ENCODE assay signal across 29 cellular contexts in genomic region chr12:50859621-50860020, GRCh38.
"Had no signal": no experiment of that assay in that cellular context is flagged by ENCODE, and none has a peak within 500 bp of the region (broad histone marks: within the 10 kb centered on the region; RNA-seq: fewer than 3 reads in every experiment).

No MANE protein-coding gene starts in this region.

- H3K27ac ChIP-seq: body of pancreas, breast epithelium, SJCRH30, SK-N-MC, WERI-Rb-1 had no signal

- H3K4me3 ChIP-seq: body of pancreas, breast epithelium, MG63, SJCRH30, SK-N-MC had no signal

- DNase-seq: activated CD4-positive, alpha-beta memory T cell treated with anti-CD3 and anti-CD28 coated beads, Interleukin-2, amount 10 ng/mL, durations not matched to agents 7 days and 5 days; activated CD4-positive, alpha-beta T cell treated with anti-CD3 and anti-CD28 coated beads for 1 hour; activated CD4-positive, alpha-beta T cell treated with anti-CD3 and anti-CD28 coated beads for 48 hours; activated CD4-positive, CD25-positive, alpha-beta regulatory T cell; activated CD8-positive, alpha-beta memory T cell treated with anti-CD3 and anti-CD28 coated beads for 24 hours; activated CD8-positive, alpha-beta memory T cell treated with anti-CD3 and anti-CD28 coated beads, Interleukin-2, amount 10 ng/mL, durations not matched to agents 7 days and 5 days; activated gamma-delta T cell; activated naive CD4-positive, alpha-beta T cell treated with Interleukin-2 at 50 U/mL for 16 hours; activated naive CD8-positive, alpha-beta T cell treated with anti-CD3 and anti-CD28 coated beads, Interleukin-2, amount 10 ng/mL, durations not matched to agents 7 days and 5 days; activated T-cell treated with anti-CD3 and anti-CD28 coated beads, Interleukin-2, amount 50 U/mL, for 1 hour; activated T-cell treated with anti-CD3 and anti-CD28 coated beads, Interleukin-2, amount 50 U/mL, for 72 hours; body of pancreas; Karpas-422; KBM-7; MG63; NCI-H1048; NCI-H1105 treated with DMSO at 0.1 percent for 48 hours; NCI-H1436; NCI-H187; NCI-H2029 treated with DMSO at 0.1 percent for 48 hours; NCI-H510A; NCI-H774; SHP77; SJCRH30; T1000; WERI-Rb-1 had no signal

- H3K4me1 ChIP-seq: body of pancreas, breast epithelium, SJCRH30 had no signal

- FAIRE-seq: astrocyte had no signal

- H3K36me3 ChIP-seq: breast epithelium, MG63, SJCRH30, WERI-Rb-1 had no signal

- H3K9me3 ChIP-seq: body of pancreas, breast epithelium, MG63 had no signal
